1 cellular context compared by ENCODE assay signal in genomic region chr20:34526466-34526865, GRCh38.
TF ChIP-seq lines count a peak whose summit lies in the region.

No MANE protein-coding gene starts in this region.

TF ChIP-seq in liver, 16 proteins besides CTCF, POLR2A, EP300 and RAD21 (continued from another document):
- TF ChIP-seq ATF3 (IDR thresholded peaks at IDR 0.05) (no peak), TAF1 (conservative IDR thresholded peaks at IDR 0.05) (no peak), EGR1 (IDR thresholded peaks at IDR 0.05; ENCODE audit: low read depth in 2 of 2) (no peak), YY1 (IDR thresholded peaks at IDR 0.05) (no peak), RXRA (IDR thresholded peaks at IDR 0.05) (no peak), NR2F2 (IDR thresholded peaks at IDR 0.05) (no peak), REST (IDR thresholded peaks at IDR 0.05) (no peak), HNF4A (conservative IDR thresholded peaks at IDR 0.05) (no peak)
